Comparison of ENCODE assay signal across 23 cellular contexts in the genomic region with DNA sequence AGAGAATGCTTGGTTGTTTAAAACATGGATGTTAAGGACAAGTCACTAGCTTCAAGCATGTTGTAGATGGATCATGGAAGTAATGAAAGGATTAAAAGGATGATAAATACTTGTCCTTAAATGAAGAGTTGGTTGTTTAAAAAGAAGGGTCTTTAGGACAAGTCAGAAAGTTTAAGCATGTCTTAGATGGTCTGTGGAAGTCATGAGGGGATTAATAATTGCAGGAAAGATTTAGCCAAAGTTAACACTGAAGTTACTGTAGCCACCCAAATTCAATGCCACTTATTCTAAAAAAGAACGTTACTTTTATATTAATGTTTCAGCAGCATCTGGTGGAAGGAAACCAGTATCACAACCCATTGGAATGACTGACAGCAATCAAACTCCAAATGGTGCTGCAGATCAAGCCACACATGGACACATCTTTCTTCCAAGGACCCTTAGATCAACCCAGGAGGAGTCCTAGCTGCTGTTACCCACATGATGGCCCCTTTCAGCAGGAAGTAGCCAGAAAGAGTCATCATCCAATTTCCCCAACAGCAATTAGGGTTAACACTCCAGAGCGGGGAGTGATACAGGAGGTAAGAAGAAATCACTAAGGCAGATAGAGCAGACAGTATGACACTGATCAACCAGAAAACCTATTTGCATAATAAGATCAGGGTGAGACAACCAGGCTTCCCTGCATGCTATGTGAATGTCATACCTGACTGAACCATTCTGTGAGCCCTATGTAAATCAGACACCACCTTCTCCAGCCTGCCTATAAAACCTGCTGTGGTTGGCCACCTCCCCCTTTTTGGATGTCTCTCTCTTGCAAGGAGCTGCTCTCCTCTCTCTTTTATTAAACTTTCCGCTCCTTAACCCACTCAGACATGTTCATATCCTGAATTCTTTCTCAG.
"Had no signal": no experiment of that assay in that cellular context is flagged by ENCODE, and none has a peak within 500 bp of the region (broad histone marks: within the 10 kb centered on the region; RNA-seq: fewer than 3 reads in every experiment).

No MANE protein-coding gene starts in this region.

- H3K27ac ChIP-seq: colonic mucosa, gastroesophageal sphincter, heart left ventricle, parathyroid adenoma, tibial artery had no signal

- H3K9ac ChIP-seq: parathyroid adenoma had no signal

- H3K36me3 ChIP-seq: colonic mucosa, gastroesophageal sphincter, heart left ventricle, tibial artery had no signal

- H3K79me2 ChIP-seq: parathyroid adenoma had no signal

- H3K4me1 ChIP-seq: colonic mucosa, gastroesophageal sphincter, heart left ventricle, parathyroid adenoma, tibial artery had no signal

- H3K27me3 ChIP-seq: colonic mucosa, heart left ventricle had no signal

- ATAC-seq: activated CD4-positive, alpha-beta T cell treated with anti-CD3 and anti-CD28 coated beads for 36 hours; activated T-cell treated with anti-CD3 and anti-CD28 coated beads, Interleukin-2, amount 50 U/mL, for 4 hours; gastroesophageal sphincter; heart left ventricle; left ventricle myocardium superior; right cardiac atrium; WTC11 had no signal

- DNase-seq: activated CD4-positive, alpha-beta T cell treated with anti-CD3 and anti-CD28 coated beads for 36 hours; activated CD4-positive, alpha-beta T cell treated with anti-CD3 and anti-CD28 coated beads, Interleukin-2, amount 50 U/mL, for 4 hours; activated CD8-positive, alpha-beta memory T cell treated with anti-CD3 and anti-CD28 coated beads, Interleukin-2, amount 50 U/mL, for 48 hours; activated naive CD4-positive, alpha-beta T cell treated with Interleukin-2 at 50 U/mL for 16 hours; activated naive CD8-positive, alpha-beta T cell treated with anti-CD3 and anti-CD28 coated beads for 36 hours; activated T-cell treated with anti-CD3 and anti-CD28 coated beads, Interleukin-2, amount 50 U/mL, for 4 hours; colonic mucosa; endodermal cell; heart left ventricle; left ventricle myocardium superior; mammary epithelial cell; nephron progenitor cell; nucleus accumbens; right cardiac atrium; stimulated activated CD4-positive, alpha-beta T cell treated with anti-CD3 and anti-CD28 coated beads, Interleukin-4, amount 100 ng/mL, for 24 hours; substantia nigra; T1000; tibial artery had no signal

- FAIRE-seq: astrocyte, islet of Langerhans had no signal

- H3K4me3 ChIP-seq: colonic mucosa, gastroesophageal sphincter, heart left ventricle, tibial artery had no signal

- H3K9me3 ChIP-seq: colonic mucosa had no signal

- H2AFZ ChIP-seq: parathyroid adenoma had no signal
